ENCODE assay signal across 10 cellular contexts in the genomic region with DNA sequence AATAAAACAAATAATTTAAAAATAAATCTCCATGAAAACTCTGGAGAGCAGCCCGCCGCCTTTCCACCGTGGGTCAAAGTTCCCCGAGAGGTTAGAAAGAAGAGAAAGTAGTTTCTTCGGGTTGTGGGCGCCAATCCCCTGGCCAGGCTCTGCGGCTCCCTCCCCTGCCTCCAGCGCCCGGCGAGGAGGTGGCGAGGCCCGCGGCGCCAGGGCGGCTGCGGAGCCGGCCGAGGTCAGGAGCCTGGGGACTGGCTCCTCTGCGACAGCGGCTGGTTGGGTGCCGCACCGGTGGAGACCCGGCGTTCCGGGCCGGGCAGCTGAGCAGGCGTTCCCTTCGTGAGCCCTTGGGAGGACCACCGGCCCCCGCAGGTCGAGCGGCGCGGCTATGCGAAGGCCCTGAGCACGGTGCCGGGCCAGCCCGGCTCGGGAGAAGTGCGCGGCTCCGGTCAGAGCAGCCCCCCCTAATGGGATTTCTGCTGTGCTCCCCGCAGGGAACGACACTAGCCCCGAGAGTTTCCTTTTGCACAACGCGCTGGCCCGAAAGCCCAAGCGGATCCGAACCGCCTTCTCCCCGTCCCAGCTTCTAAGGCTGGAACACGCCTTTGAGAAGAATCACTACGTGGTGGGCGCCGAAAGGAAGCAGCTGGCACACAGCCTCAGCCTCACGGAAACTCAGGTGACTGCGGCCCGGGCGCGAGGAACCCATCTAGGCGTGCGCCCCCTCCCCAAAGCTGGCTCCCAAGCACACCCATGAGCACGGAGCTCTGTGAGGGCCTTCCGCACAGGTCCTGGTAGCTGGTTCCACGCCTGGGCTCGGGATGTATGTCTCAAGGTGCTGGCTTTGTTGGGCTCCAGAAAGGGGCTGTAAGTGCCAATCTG. TPM values are rescaled to one million over a fixed set of nuclear protein-coding genes. Genes with fewer than 3 reads are reported as not detected.
DNase-seq lines count a peak whose midpoint lies in the region; ATAC-seq, FAIRE-seq and TF ChIP-seq lines count a peak whose summit lies in the region.
"Had no signal": no experiment of that assay in that cellular context is flagged by ENCODE, and none has a peak within 500 bp of the region (broad histone marks: within the 10 kb centered on the region; RNA-seq: fewer than 3 reads in every experiment).

No MANE protein-coding gene starts in this region.

- FAIRE-seq in GM12892 (lab: Jason Lieb, UNC): no peak

- no peak for ATAC-seq in activated T-cell treated with anti-CD3 and anti-CD28 coated beads, Interleukin-2, amount 50 U/mL, for 4 hours
- no peak for ATAC-seq in upper lobe of right lung

- H3K9me3 Mint-ChIP-seq in activated T-cell treated with anti-CD3 and anti-CD28 coated beads, Interleukin-2, amount 50 U/mL, for 4 hours: no peaks in the 10 kb centered on the region

- H3K36me3 Mint-ChIP-seq in activated T-cell treated with anti-CD3 and anti-CD28 coated beads, Interleukin-2, amount 50 U/mL, for 4 hours (ENCODE audit: insufficient read depth): peaks cover 2% of the 10 kb centered on the region

- peaks cover 85% of the 10 kb centered on the region for H3K27me3 Mint-ChIP-seq in activated T-cell treated with anti-CD3 and anti-CD28 coated beads, Interleukin-2, amount 50 U/mL, for 4 hours (ENCODE audit: low read depth)

- intact Hi-C loops in upper lobe of right lung (cut with DNase I): no loop called here

- peaks cover 28% of the 10 kb centered on the region for H3K4me1 ChIP-seq in upper lobe of right lung

- no peaks in the 10 kb centered on the region for H3K9me3 ChIP-seq in upper lobe of right lung

- H3K4me3 ChIP-seq in epithelial cell of proximal tubule (ENCODE audit: low read depth, low read length) (peak overlapping the region; percentile 95), upper lobe of right lung (peak overlapping the region; percentile 26)

- no peak for TF ChIP-seq POLR2A in GM12892 (IDR thresholded peaks at IDR 0.05; ENCODE audit: low read depth, low read length)

- no peak for TF ChIP-seq CTCF in epithelial cell of proximal tubule (conservative IDR thresholded peaks at IDR 0.05; ENCODE audit: low read depth, low read length)
- TF ChIP-seq CTCF in upper lobe of right lung (IDR thresholded peaks at IDR 0.05): no peak

- no peak for DNase-seq in activated T-cell treated with anti-CD3 and anti-CD28 coated beads, Interleukin-2, amount 50 U/mL, for 4 hours
- no peak for DNase-seq in activated T-cell treated with anti-CD3 and anti-CD28 coated beads for 4 hours
- DNase-seq in epithelial cell of proximal tubule (ENCODE audit: low read depth): no peak
- peak; percentile 3 for DNase-seq in myocyte (ENCODE audit: low read depth)
- no peak for DNase-seq in upper lobe of right lung
- no peak for DNase-seq in glomerular visceral epithelial cell (ENCODE audit: extremely low spot score)
- no peak for DNase-seq in GM12892 (ENCODE audit: insufficient read length)
- DNase-seq in EL: no peak
- DNase-seq: ACHN, IMR-90 had no signal

- peaks cover 97% of the 10 kb centered on the region for H3K27me3 ChIP-seq in upper lobe of right lung

- peak overlapping the region; percentile 55 for H3K4me3 Mint-ChIP-seq in activated T-cell treated with anti-CD3 and anti-CD28 coated beads, Interleukin-2, amount 50 U/mL, for 4 hours

- peaks cover 25% of the 10 kb centered on the region for H3K4me1 Mint-ChIP-seq in activated T-cell treated with anti-CD3 and anti-CD28 coated beads, Interleukin-2, amount 50 U/mL, for 4 hours (ENCODE audit: low read depth)

- H3K36me3 ChIP-seq in upper lobe of right lung: no peaks in the 10 kb centered on the region

- no peak overlapping the region for H3K27ac ChIP-seq in upper lobe of right lung

RNA-seq across cellular contexts. Expression of a gene that starts 2.8 kb away (rescaled TPM):
- not detected for total RNA-seq in activated T-cell treated with anti-CD3 and anti-CD28 coated beads, Interleukin-2, amount 50 U/mL, for 4 hours
- 5.7 and 10.7 TPM in 2 replicates for total RNA-seq in epithelial cell of proximal tubule
- not detected in 2 replicates for total RNA-seq in myocyte
- polyA plus RNA-seq in myocyte (2012): not detected
- not detected for total RNA-seq in upper lobe of right lung
- polyA plus RNA-seq in GM12892 (2012; ENCODE audit: missing spikeins): not detected
- total RNA-seq: IMR-90 had no signal
- polyA plus RNA-seq: IMR-90 had no signal
